8 cellular contexts compared by ENCODE assay signal in the genomic region with DNA sequence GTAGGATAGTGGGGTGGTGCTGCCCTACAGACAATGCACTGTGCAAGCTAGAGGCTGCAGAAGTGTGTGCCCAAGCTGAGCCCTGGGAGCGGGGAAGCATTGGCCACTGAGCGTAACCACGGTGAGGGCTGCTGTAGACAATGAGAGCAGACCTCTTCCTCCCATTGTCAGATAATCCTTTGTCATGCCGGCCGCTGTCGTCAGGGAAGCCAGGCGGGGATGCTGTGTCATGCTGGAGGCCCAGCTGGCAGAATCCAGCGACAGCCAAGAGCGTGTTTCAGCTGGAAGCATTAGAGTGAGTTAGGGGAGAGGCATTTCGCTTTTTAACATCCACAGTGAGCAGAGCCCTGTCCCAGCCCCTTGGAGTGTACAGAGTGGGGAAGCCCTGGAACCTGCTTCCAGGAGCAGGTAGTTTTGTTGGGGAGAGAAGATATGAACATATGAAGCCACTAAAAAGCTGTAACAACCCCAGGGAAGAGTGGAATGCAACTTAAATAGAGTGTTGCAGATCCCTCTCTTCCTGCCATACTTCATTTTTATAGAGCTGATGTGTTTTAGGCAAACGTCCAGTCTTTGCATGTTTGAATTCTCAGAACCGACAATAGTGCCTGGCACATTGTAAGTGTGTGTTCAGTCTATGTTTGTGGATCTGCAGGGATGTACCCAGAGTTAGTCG. TPM values are rescaled to one million over a fixed set of nuclear protein-coding genes. Genes with fewer than 3 reads are reported as not detected.
A peak's percentile ranks its signal among the peaks of the same experiment; 100 is the strongest.
DNase-seq lines count a peak whose midpoint lies in the region; ATAC-seq, FAIRE-seq and TF ChIP-seq lines count a peak whose summit lies in the region.

No MANE protein-coding gene starts in this region.

- peak overlapping the region; percentile 33 for H3K4me2 ChIP-seq in neuronal stem cell (ENCODE audit: insufficient read depth, low read length, poor library complexity, severe bottlenecking)

- no peak overlapping the region for H4K8ac ChIP-seq in neuronal stem cell (ENCODE audit: low read depth, low read length)

- no peak overlapping the region for H4K91ac ChIP-seq in neuronal stem cell (ENCODE audit: low read depth, low read length, poor library complexity)

- no peaks in the 10 kb centered on the region for H3K36me3 ChIP-seq in gastroesophageal sphincter
- no peaks in the 10 kb centered on the region for H3K36me3 ChIP-seq in neuronal stem cell (replicated peaks in 1 of 2; ENCODE audit: control insufficient read depth in 2 of 2, insufficient read depth in 2 of 2, low read length in 2 of 2)

- H2BK5ac ChIP-seq in neuronal stem cell (ENCODE audit: low read length): no peak overlapping the region

- peak overlapping the region; percentile 52 for H2AFZ ChIP-seq in neuronal stem cell (ENCODE audit: low read length)

- H3K27ac ChIP-seq in gastroesophageal sphincter (peak overlapping the region; percentile 21 to 94 (median 85)), neuronal stem cell (replicated peaks; ENCODE audit: low read length) (no peak overlapping the region)

- H3K4me3 ChIP-seq in gastroesophageal sphincter (no peak overlapping the region), neuronal stem cell (ENCODE audit: low read length in 2 of 2) (no peak overlapping the region)

- DNase-seq in H4 (ENCODE audit: low spot score) (peak; percentile 79), neuronal stem cell (ENCODE audit: low spot score) (peak; percentile 66), H54 (ENCODE audit: insufficient read length, low spot score) (no peak), T-helper 2 cell (no peak)
- no peak for DNase-seq in stimulated activated naive CD4-positive, alpha-beta T cell treated with Interleukin-2 at 50 U/mL for 16 hours (lab: John Stamatoyannopoulos, UW)
- DNase-seq in activated CD4-positive, alpha-beta T cell treated with anti-CD3 and anti-CD28 coated beads, Interleukin-2, amount 50 U/mL, for 48 hours: no peak

- H3K4ac ChIP-seq in neuronal stem cell (ENCODE audit: low read length): no peak overlapping the region

- H2AK5ac ChIP-seq in neuronal stem cell (ENCODE audit: low read depth, low read length): no peak overlapping the region

- no peak overlapping the region for H3K18ac ChIP-seq in neuronal stem cell (ENCODE audit: low read length)

- H3K27me3 ChIP-seq in gastroesophageal sphincter (no peaks in the 10 kb centered on the region), neuronal stem cell (ENCODE audit: control insufficient read depth in 3 of 3, insufficient read depth in 3 of 3, low read depth in 1 of 3, low read length in 3 of 3) (no peaks in the 10 kb centered on the region)

- TF ChIP-seq POLR2A in gastroesophageal sphincter (IDR thresholded peaks at IDR 0.05) (no peak), H54 (IDR thresholded peaks at IDR 0.05; ENCODE audit: low read depth, low read length) (no peak)

- H3K14ac ChIP-seq in neuronal stem cell (ENCODE audit: low read length): no peak overlapping the region

- no peak overlapping the region for H3K9ac ChIP-seq in neuronal stem cell (ENCODE audit: low read depth, low read length, poor library complexity)

- H2BK15ac ChIP-seq in neuronal stem cell (ENCODE audit: low read length): peak overlapping the region; percentile 1

- peak; percentile 53 for ATAC-seq in SK-N-SH treated with all-trans-retinoic acid at 6 μM for 48 hours
- ATAC-seq in gastroesophageal sphincter: peak; percentile 30

- no peak for TF ChIP-seq EP300 in gastroesophageal sphincter (IDR thresholded peaks at IDR 0.05)

- no peak overlapping the region for H2BK120ac ChIP-seq in neuronal stem cell (ENCODE audit: low read depth, low read length)

- FAIRE-seq in H54 (lab: Jason Lieb, UNC): no peak

- H3K4me1 ChIP-seq in gastroesophageal sphincter (peaks cover 15 to 90% (median 41%) of the 10 kb centered on the region in 3 donors), neuronal stem cell (ENCODE audit: control insufficient read depth in 2 of 2, insufficient read depth in 1 of 2, low read depth in 1 of 2, low read length in 2 of 2) (peaks cover 28 to 42% of the 10 kb centered on the region in 2 donors)

- TF ChIP-seq CTCF in gastroesophageal sphincter (IDR thresholded peaks at IDR 0.05): no peak

- H3K9me3 ChIP-seq in gastroesophageal sphincter (no peaks in the 10 kb centered on the region), neuronal stem cell (replicated peaks in 1 of 2; ENCODE audit: control insufficient read depth in 2 of 2, insufficient read depth in 1 of 2, low read depth in 1 of 2, low read length in 2 of 2) (no peaks in the 10 kb centered on the region)

- WGBS in gastroesophageal sphincter (ENCODE audit: low coverage in 1 of 2), 2 donors: 0 to 7% methylated on average over 1 to 2 of the region's 13 CpGs
- WGBS in neuronal stem cell (ENCODE audit: extremely low coverage in 2 of 2, insufficient read length in 2 of 2, insufficient replicate concordance in 1 of 2), 2 donors: no CpG with 5 or more reads among the region's 13 CpGs

- H2BK12ac ChIP-seq in neuronal stem cell (ENCODE audit: low read length): no peak overlapping the region

- no peaks in the 10 kb centered on the region for H3K79me1 ChIP-seq in neuronal stem cell (ENCODE audit: low read depth, low read length)

- no peak overlapping the region for H3K23ac ChIP-seq in neuronal stem cell (ENCODE audit: low read depth, low read length, poor library complexity)

TF ChIP-seq in SK-N-SH treated with all-trans-retinoic acid at 6 μM for 48 hours, 23 proteins besides CTCF, POLR2A, EP300 and RAD21:
- no peak for TF ChIP-seq ZNF70 (CRISPR knock-in tag; IDR thresholded peaks at IDR 0.05)
- TF ChIP-seq BACH2 (CRISPR knock-in tag; IDR thresholded peaks at IDR 0.05; ENCODE audit: borderline replicate concordance): peak; percentile 92; the same call in 1 of the 2 replicates
- TF ChIP-seq, protein P1, sequence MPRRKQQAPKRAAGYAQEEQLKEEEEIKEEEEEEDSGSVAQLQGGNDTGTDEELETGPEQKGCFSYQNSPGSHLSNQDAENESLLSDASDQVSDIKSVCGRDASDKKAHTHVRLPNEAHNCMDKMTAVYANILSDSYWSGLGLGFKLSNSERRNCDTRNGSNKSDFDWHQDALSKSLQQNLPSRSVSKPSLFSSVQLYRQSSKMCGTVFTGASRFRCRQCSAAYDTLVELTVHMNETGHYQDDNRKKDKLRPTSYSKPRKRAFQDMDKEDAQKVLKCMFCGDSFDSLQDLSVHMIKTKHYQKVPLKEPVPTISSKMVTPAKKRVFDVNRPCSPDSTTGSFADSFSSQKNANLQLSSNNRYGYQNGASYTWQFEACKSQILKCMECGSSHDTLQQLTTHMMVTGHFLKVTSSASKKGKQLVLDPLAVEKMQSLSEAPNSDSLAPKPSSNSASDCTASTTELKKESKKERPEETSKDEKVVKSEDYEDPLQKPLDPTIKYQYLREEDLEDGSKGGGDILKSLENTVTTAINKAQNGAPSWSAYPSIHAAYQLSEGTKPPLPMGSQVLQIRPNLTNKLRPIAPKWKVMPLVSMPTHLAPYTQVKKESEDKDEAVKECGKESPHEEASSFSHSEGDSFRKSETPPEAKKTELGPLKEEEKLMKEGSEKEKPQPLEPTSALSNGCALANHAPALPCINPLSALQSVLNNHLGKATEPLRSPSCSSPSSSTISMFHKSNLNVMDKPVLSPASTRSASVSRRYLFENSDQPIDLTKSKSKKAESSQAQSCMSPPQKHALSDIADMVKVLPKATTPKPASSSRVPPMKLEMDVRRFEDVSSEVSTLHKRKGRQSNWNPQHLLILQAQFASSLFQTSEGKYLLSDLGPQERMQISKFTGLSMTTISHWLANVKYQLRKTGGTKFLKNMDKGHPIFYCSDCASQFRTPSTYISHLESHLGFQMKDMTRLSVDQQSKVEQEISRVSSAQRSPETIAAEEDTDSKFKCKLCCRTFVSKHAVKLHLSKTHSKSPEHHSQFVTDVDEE (CRISPR knock-in tag; IDR thresholded peaks at IDR 0.05): no peak
- TF ChIP-seq ISL1 (CRISPR knock-in tag; IDR thresholded peaks at IDR 0.05): 0 out of 2 replicates have a peak, but pooled peaks have one; percentile 14
- TF ChIP-seq SNAI2 (CRISPR knock-in tag; IDR thresholded peaks at IDR 0.05): no peak

RNA-seq across cellular contexts. Expression of a gene that starts 7.0 kb away (rescaled TPM):
- 4.7 and 5.0 TPM in 2 replicates for total RNA-seq in H4 (2014; rRNA removed; shearing (Covaris generic))
- 100 to 1,000 TPM in 2 of 4 donors, 10 to 100 TPM in 2; 31.4 to 124 (median 78.1) TPM for total RNA-seq in gastroesophageal sphincter
- 20.8 TPM for polyA plus RNA-seq in neuronal stem cell (2013, experiment 1 of 2)
- 20.2 TPM for polyA plus RNA-seq in neuronal stem cell (2013, experiment 2 of 2)

Comparison
In these comparisons a context has a peak if more than half of its experiments do, and no peak if none do; other contexts are left out.
1. DNase-seq: peak in H4 (single experiment) and neuronal stem cell (single experiment); none in stimulated activated naive CD4-positive, alpha-beta T cell treated with Interleukin-2 at 50 U/mL for 16 hours (single experiment), H54 (single experiment), T-helper 2 cell (0 of 5) and activated CD4-positive, alpha-beta T cell treated with anti-CD3 and anti-CD28 coated beads, Interleukin-2, amount 50 U/mL, for 48 hours (0 of 2).